19 cellular contexts compared by ENCODE assay signal in genomic region chr1:46289134-46289494, GRCh38. TPM values are rescaled to one million over a fixed set of nuclear protein-coding genes. Genes with fewer than 3 reads are reported as not detected.
DNase-seq lines count a peak whose midpoint lies in the region; ATAC-seq, FAIRE-seq and TF ChIP-seq lines count a peak whose summit lies in the region.
"Had no signal": no experiment of that assay in that cellular context is flagged by ENCODE, and none has a peak within 500 bp of the region (broad histone marks: within the 10 kb centered on the region; RNA-seq: fewer than 3 reads in every experiment).

No MANE protein-coding gene starts in this region.

- TF ChIP-seq RAD21 in H1 (IDR thresholded peaks at IDR 0.05 in 1 of 2, conservative IDR thresholded peaks at IDR 0.05 in 1 of 2; ENCODE audit: low read depth in 2 of 2, low read length in 2 of 2): no peak

- H2AK5ac ChIP-seq in H1 (ENCODE audit: low read depth, low read length): no peak overlapping the region

- FAIRE-seq in H1 (lab: Jason Lieb, UNC): no peak

- H3K27me3 Mint-ChIP-seq in activated naive CD4-positive, alpha-beta T cell treated with anti-CD3 and anti-CD28 coated beads for 36 hours (ENCODE audit: low read depth): no peaks in the 10 kb centered on the region
- H3K27me3 Mint-ChIP-seq: CD4-positive, alpha-beta memory T cell had no signal

- no peak overlapping the region for H4K8ac ChIP-seq in H1 (ENCODE audit: extremely low read depth, insufficient read depth, low read length)

- no peak overlapping the region for H2BK12ac ChIP-seq in H1 (ENCODE audit: low read depth, low read length)

- H3K27me3 ChIP-seq in RWPE2 (ENCODE audit: insufficient read depth, poor library complexity, severe bottlenecking) (no peaks in the 10 kb centered on the region), H1 (replicated peaks in 1 of 4; ENCODE audit: control insufficient read depth in 3 of 4, extremely low read depth in 1 of 4, insufficient read depth in 3 of 4, low read length in 3 of 4) (no peaks in the 10 kb centered on the region), prostate gland (replicated peaks; ENCODE audit: insufficient read depth) (no peaks in the 10 kb centered on the region)
- H3K27me3 ChIP-seq: suprapubic skin had no signal

- H3K36me3 ChIP-seq in RWPE2 (ENCODE audit: low read depth): peaks cover 59% of the 10 kb centered on the region
- peaks cover 5 to 22% (median 8%) of the 10 kb centered on the region in 4 experiments; a peak in 7 of 8 replicates for H3K36me3 ChIP-seq in H1 (ENCODE audit: control insufficient read depth in 2 of 4, insufficient read depth in 4 of 4, low read length in 3 of 4)
- H3K36me3 ChIP-seq in prostate gland: peaks cover 7 to 9% of the 10 kb centered on the region in 2 donors

- no peak overlapping the region for H3K14ac ChIP-seq in H1 (ENCODE audit: insufficient read length)

- H4K5ac ChIP-seq in H1 (ENCODE audit: insufficient read length, low read depth, low read length): no peak overlapping the region

- POLR2A ChIA-PET in H1 (lab: Charles Lee; ENCODE audit: partially characterized antibody): interaction anchor here (1.0 to 33.1 kb wide), 4 partner anchors 1 to 36 kb away, joined by 4 to 689 read pairs (median 350); partner anchors contain the start of genes LRRC41 and UQCRH

- H3K23me2 ChIP-seq in H1 (ENCODE audit: low read depth, low read length): no peaks in the 10 kb centered on the region

- ATAC-seq in RWPE2 (ENCODE audit: low read depth) (no peak), GM21717 (IDR thresholded peaks at IDR 0.05; ENCODE audit: unreplicated experiment) (no peak)
- no peak for ATAC-seq in stimulated activated effector memory CD8-positive, alpha-beta T cell treated with anti-CD3 and anti-CD28 coated beads, Interleukin-12 subunit alpha, Interleukin-12 subunit beta, amount 100 ng/mL, for 72 hours
- ATAC-seq: left colon had no signal

- H3K23ac ChIP-seq in H1 (ENCODE audit: insufficient read length): no peak overlapping the region

- no peak overlapping the region for H3K4me2 ChIP-seq in H1 (ENCODE audit: insufficient read depth in 1 of 2, low read depth in 2 of 2, low read length in 2 of 2)

- intact Hi-C loops in activated naive CD4-positive, alpha-beta T cell treated with anti-CD3 and anti-CD28 coated beads for 36 hours (cut with micrococcal nuclease): loop anchor here (5.0 kb wide), 1 partner anchor 42 kb away; the partner anchor contains the start of gene RAD54L
- intact Hi-C loops in prostate gland (cut with DNase I): no loop called here

- H3K36me3 Mint-ChIP-seq in activated naive CD4-positive, alpha-beta T cell treated with anti-CD3 and anti-CD28 coated beads for 36 hours (ENCODE audit: low read depth): peaks cover 28% of the 10 kb centered on the region
- peaks cover 70% of the 10 kb centered on the region for H3K36me3 Mint-ChIP-seq in stimulated activated effector memory CD8-positive, alpha-beta T cell treated with anti-CD3 and anti-CD28 coated beads, Interleukin-12 subunit alpha, Interleukin-12 subunit beta, amount 100 ng/mL, for 72 hours

- H4K91ac ChIP-seq in H1 (replicated peaks; ENCODE audit: insufficient read length, low read length): no peak overlapping the region

- H2BK120ac ChIP-seq in H1 (replicated peaks; ENCODE audit: low read depth, low read length): no peak overlapping the region

- H3K4me1 ChIP-seq in RWPE2 (ENCODE audit: insufficient read depth, poor library complexity, severe bottlenecking) (peaks cover 11% of the 10 kb centered on the region), H1 (replicated peaks in 1 of 4; ENCODE audit: control insufficient read depth in 3 of 4, insufficient read depth in 4 of 4, low read length in 3 of 4) (no peaks in the 10 kb centered on the region; a peak in 1 of 7 replicates), prostate gland (replicated peaks) (no peaks in the 10 kb centered on the region)
- H3K4me1 ChIP-seq: suprapubic skin had no signal

- no peak for TF ChIP-seq CTCF in RWPE2 (IDR thresholded peaks at IDR 0.05; ENCODE audit: poor library complexity, severe bottlenecking)
- TF ChIP-seq CTCF in H1 (IDR thresholded peaks at IDR 0.05; ENCODE audit: control extremely low read depth in 1 of 3, insufficient read depth in 1 of 3, low read depth in 1 of 3, low read length in 3 of 3): no peak
- no peak for TF ChIP-seq CTCF in prostate gland (IDR thresholded peaks at IDR 0.05)

- peak overlapping the region; percentile 28 for H3K27ac Mint-ChIP-seq in activated naive CD4-positive, alpha-beta T cell treated with anti-CD3 and anti-CD28 coated beads for 36 hours
- H3K27ac Mint-ChIP-seq in stimulated activated effector memory CD8-positive, alpha-beta T cell treated with anti-CD3 and anti-CD28 coated beads, Interleukin-12 subunit alpha, Interleukin-12 subunit beta, amount 100 ng/mL, for 72 hours: peak overlapping the region; percentile 35

- no peaks in the 10 kb centered on the region for H3K9me3 Mint-ChIP-seq in activated naive CD4-positive, alpha-beta T cell treated with anti-CD3 and anti-CD28 coated beads for 36 hours
- H3K9me3 Mint-ChIP-seq in stimulated activated effector memory CD8-positive, alpha-beta T cell treated with anti-CD3 and anti-CD28 coated beads, Interleukin-12 subunit alpha, Interleukin-12 subunit beta, amount 100 ng/mL, for 72 hours: no peaks in the 10 kb centered on the region
- H3K9me3 Mint-ChIP-seq: CD4-positive, alpha-beta memory T cell; neural crest cell had no signal

- no peaks in the 10 kb centered on the region for H4K20me1 ChIP-seq in H1 (replicated peaks in 1 of 2; ENCODE audit: control insufficient read depth in 1 of 2, insufficient read depth in 2 of 2, low read length in 2 of 2)

- H3K9me3 ChIP-seq in RWPE2 (ENCODE audit: severe bottlenecking) (no peaks in the 10 kb centered on the region), H1 (ENCODE audit: insufficient read depth in 2 of 2, low read depth in 1 of 2, low read length in 1 of 2) (no peaks in the 10 kb centered on the region), prostate gland (no peaks in the 10 kb centered on the region)
- H3K9me3 ChIP-seq: mucosa of descending colon, suprapubic skin had no signal

- H3K27ac ChIP-seq in RWPE2 (ENCODE audit: poor library complexity, severe bottlenecking): peak overlapping the region; percentile 64
- H3K27ac ChIP-seq in H1 (ENCODE audit: low read depth, low read length): no peak overlapping the region
- no peak overlapping the region for H3K27ac ChIP-seq in prostate gland
- H3K27ac ChIP-seq: suprapubic skin had no signal

- H3K18ac ChIP-seq in H1 (ENCODE audit: extremely low read depth, low read length): no peak overlapping the region

- no peak overlapping the region for H3K4me3 ChIP-seq in RWPE2 (ENCODE audit: severe bottlenecking)
- H3K4me3 ChIP-seq in H1 (ENCODE audit: extremely low read depth in 1 of 4, insufficient read depth in 2 of 4, low read depth in 3 of 4, low read length in 4 of 4): no peak overlapping the region
- H3K4me3 ChIP-seq in prostate gland: no peak overlapping the region
- H3K4me3 ChIP-seq: mucosa of descending colon, suprapubic skin had no signal

- H2BK15ac ChIP-seq in H1 (ENCODE audit: low read length): no peak overlapping the region

- no peak for DNase-seq in activated naive CD4-positive, alpha-beta T cell treated with anti-CD3 and anti-CD28 coated beads for 36 hours
- no peak for DNase-seq in activated naive CD4-positive, alpha-beta T cell treated with anti-CD3 and anti-CD28 coated beads, Interleukin-2, amount 50 U/mL, for 16 hours
- DNase-seq in RWPE2 (ENCODE audit: low spot score): no peak
- no peak for DNase-seq in H1 (ENCODE audit: low read depth in 1 of 2, low spot score in 2 of 2)
- no peak for DNase-seq in stimulated activated effector memory CD8-positive, alpha-beta T cell treated with anti-CD3 and anti-CD28 coated beads, Interleukin-12 subunit alpha, Interleukin-12 subunit beta, amount 100 ng/mL, for 72 hours (ENCODE audit: low spot score in 2 of 2)
- DNase-seq in prostate gland (ENCODE audit: low spot score): no peak
- no peak for DNase-seq in NCI-H524 (lab: John Stamatoyannopoulos, UW)
- DNase-seq: CD4-positive, alpha-beta memory T cell; central memory CD4-positive, alpha-beta T cell; effector CD4-positive, alpha-beta T cell; left colon; mucosa of descending colon; NCI-H1048; NCI-H2029 treated with DMSO at 0.1 percent for 48 hours; NK-92 treated with Interleukin-12 subunit alpha and Interleukin-12 subunit beta, amount 100 ng/mL, for 24 hours; RPMI8226 had no signal

- H2AFZ ChIP-seq in H1 (ENCODE audit: low read length): no peak overlapping the region

- H3K79me1 ChIP-seq in H1 (ENCODE audit: low read depth, low read length): no peaks in the 10 kb centered on the region

- peaks cover 14% of the 10 kb centered on the region for H3K4me1 Mint-ChIP-seq in activated naive CD4-positive, alpha-beta T cell treated with anti-CD3 and anti-CD28 coated beads for 36 hours (ENCODE audit: low read depth)
- H3K4me1 Mint-ChIP-seq in stimulated activated effector memory CD8-positive, alpha-beta T cell treated with anti-CD3 and anti-CD28 coated beads, Interleukin-12 subunit alpha, Interleukin-12 subunit beta, amount 100 ng/mL, for 72 hours: peaks cover 8% of the 10 kb centered on the region
- H3K4me1 Mint-ChIP-seq: neural crest cell had no signal

- no peak overlapping the region for H3K56ac ChIP-seq in H1 (replicated peaks; ENCODE audit: insufficient read length, low read depth, low read length)

- H3K9ac ChIP-seq in H1 (replicated peaks in 1 of 4; ENCODE audit: extremely low read depth in 1 of 4, low read depth in 3 of 4, low read length in 3 of 4): no peak overlapping the region

- WGBS in H1 (ENCODE audit: extremely low coverage in 1 of 2, insufficient coverage in 1 of 2, insufficient read length in 1 of 2, insufficient replicate concordance in 2 of 2, low coverage in 1 of 2, low lambda C conversion rate in 2 of 2, missing lambda C conversion rate in 1 of 2), 2 experiments: 96% methylated on average over 5 of the region's 5 CpGs; no CpG with 5 or more reads in 1 of the 2 experiments
- 96% methylated on average over 5 of the region's 5 CpGs for WGBS in prostate gland

- no peak overlapping the region for H3K4ac ChIP-seq in H1 (replicated peaks; ENCODE audit: insufficient read length, low read depth, low read length)

- no peak for TF ChIP-seq EP300 in H1 (IDR thresholded peaks at IDR 0.05; ENCODE audit: borderline replicate concordance in 1 of 2, low read depth in 2 of 2, low read length in 2 of 2)

- TF ChIP-seq POLR2A in H1 (IDR thresholded peaks at IDR 0.05; ENCODE audit: control extremely low read depth in 1 of 2, low read depth in 2 of 2, low read length in 2 of 2) (no peak), prostate gland (IDR thresholded peaks at IDR 0.05) (no peak)

- no peaks in the 10 kb centered on the region for H3K79me2 ChIP-seq in H1 (ENCODE audit: control insufficient read depth in 1 of 2, insufficient read depth in 2 of 2, low read length in 2 of 2)

- no peak overlapping the region for H2BK20ac ChIP-seq in H1 (ENCODE audit: low read length)

- no peak overlapping the region for H3K4me3 Mint-ChIP-seq in activated naive CD4-positive, alpha-beta T cell treated with anti-CD3 and anti-CD28 coated beads for 36 hours
- no peak overlapping the region for H3K4me3 Mint-ChIP-seq in stimulated activated effector memory CD8-positive, alpha-beta T cell treated with anti-CD3 and anti-CD28 coated beads, Interleukin-12 subunit alpha, Interleukin-12 subunit beta, amount 100 ng/mL, for 72 hours
- H3K4me3 Mint-ChIP-seq: CD4-positive, alpha-beta memory T cell; neural crest cell had no signal

- H2BK5ac ChIP-seq in H1 (ENCODE audit: low read depth, low read length): no peak overlapping the region

- CTCF ChIA-PET in activated naive CD4-positive, alpha-beta T cell treated with anti-CD3 and anti-CD28 coated beads for 36 hours (lab: Charles Lee): no interaction called here
- CTCF ChIA-PET in H1 (lab: Charles Lee; ENCODE audit: partially characterized antibody): interaction anchor here (1.3 kb wide), 1 partner anchor 9 kb away, joined by 3 read pairs; no protein-coding TSS in a partner anchor

RNA-seq across cellular contexts. Expression of gene LRRC41, which starts 14.3 kb away (rescaled TPM):
- total RNA-seq in activated naive CD4-positive, alpha-beta T cell treated with anti-CD3 and anti-CD28 coated beads for 36 hours: 10 to 100 TPM; 28.0 to 29.8 TPM
- 36.8 and 37.2 TPM in 2 replicates for total RNA-seq in H1 (2021; fragmentation: NEBNext Ultra II Directional; extraction: Animal tissue kit (Norgen Biotek cat#: 25700))
- 51.2 and 57.3 TPM in 2 replicates for polyA plus RNA-seq in H1 (2011; rRNA removed)
- polyA plus RNA-seq in H1 (2011; cell fraction: cytosol; rRNA removed): 36.0 TPM
- 42.9 TPM for polyA plus RNA-seq in H1 (2011; cell fraction: nucleus; rRNA removed)
- 23.4 to 34.0 TPM (median 31.5 TPM) in 4 replicates for polyA plus RNA-seq in H1 (2012, experiment 1 of 2)
- polyA plus RNA-seq in H1 (2012, experiment 2 of 2): 46.0 TPM
- polyA plus RNA-seq in H1 (2013, experiment 1 of 2): 18.3 TPM
- 17.6 TPM for polyA plus RNA-seq in H1 (2013, experiment 2 of 2)
- 45.2 and 46.3 TPM in 2 replicates for polyA minus RNA-seq in H1 (2011; rRNA and poly(A)+ RNA removed)
- polyA minus RNA-seq in H1 (2011; cell fraction: cytosol; rRNA and poly(A)+ RNA removed): 26.7 TPM
- 25.9 TPM for polyA minus RNA-seq in H1 (2011; cell fraction: nucleus; rRNA and poly(A)+ RNA removed)
- total RNA-seq in prostate gland: 100 to 1,000 TPM in 1 of 2 donors, 10 to 100 TPM in 1; 97.2 to 143 TPM

RNA-seq across cellular contexts. Expression of gene UQCRH, which starts 14.4 kb away (rescaled TPM):
- 100 to 1,000 TPM; 403 to 409 TPM for total RNA-seq in activated naive CD4-positive, alpha-beta T cell treated with anti-CD3 and anti-CD28 coated beads for 36 hours
- total RNA-seq in H1 (2021; fragmentation: NEBNext Ultra II Directional; extraction: Animal tissue kit (Norgen Biotek cat#: 25700)): 621 and 626 TPM in 2 replicates
- 565 and 1,112 TPM in 2 replicates for polyA plus RNA-seq in H1 (2011; rRNA removed)
- 1,400 TPM for polyA plus RNA-seq in H1 (2011; cell fraction: cytosol; rRNA removed)
- 92.1 TPM for polyA plus RNA-seq in H1 (2011; cell fraction: nucleus; rRNA removed)
- 810 to 1,275 TPM (median 1,000 TPM) in 4 replicates for polyA plus RNA-seq in H1 (2012, experiment 1 of 2)
- 709 TPM for polyA plus RNA-seq in H1 (2012, experiment 2 of 2)
- 826 TPM for polyA plus RNA-seq in H1 (2013, experiment 1 of 2)
- polyA plus RNA-seq in H1 (2013, experiment 2 of 2): 891 TPM
- polyA minus RNA-seq in H1 (2011; rRNA and poly(A)+ RNA removed): 77.4 and 81.2 TPM in 2 replicates
- polyA minus RNA-seq in H1 (2011; cell fraction: cytosol; rRNA and poly(A)+ RNA removed): 128 TPM
- polyA minus RNA-seq in H1 (2011; cell fraction: nucleus; rRNA and poly(A)+ RNA removed): 98.4 TPM
- 100 to 1,000 TPM; 258 to 391 TPM for total RNA-seq in prostate gland

RNA-seq across cellular contexts. Expression of gene RAD54L, which starts 41.6 kb away (rescaled TPM):
- total RNA-seq in activated naive CD4-positive, alpha-beta T cell treated with anti-CD3 and anti-CD28 coated beads for 36 hours: 10 to 100 TPM; 83.9 to 88.0 TPM
- 47.9 and 50.3 TPM in 2 replicates for total RNA-seq in H1 (2021; fragmentation: NEBNext Ultra II Directional; extraction: Animal tissue kit (Norgen Biotek cat#: 25700))
- polyA plus RNA-seq in H1 (2011; rRNA removed): 42.4 and 43.5 TPM in 2 replicates
- polyA plus RNA-seq in H1 (2011; cell fraction: cytosol; rRNA removed): 29.6 TPM
- polyA plus RNA-seq in H1 (2011; cell fraction: nucleus; rRNA removed): 74.0 TPM
- polyA plus RNA-seq in H1 (2012, experiment 1 of 2): 35.3 to 52.0 TPM (median 47.8 TPM) in 4 replicates
- 25.3 TPM for polyA plus RNA-seq in H1 (2012, experiment 2 of 2)
- 18.8 TPM for polyA plus RNA-seq in H1 (2013, experiment 1 of 2)
- polyA plus RNA-seq in H1 (2013, experiment 2 of 2): 19.3 TPM
- 45.8 and 56.7 TPM in 2 replicates for polyA minus RNA-seq in H1 (2011; rRNA and poly(A)+ RNA removed)
- polyA minus RNA-seq in H1 (2011; cell fraction: cytosol; rRNA and poly(A)+ RNA removed): 32.2 TPM
- 32.2 TPM for polyA minus RNA-seq in H1 (2011; cell fraction: nucleus; rRNA and poly(A)+ RNA removed)
- total RNA-seq in prostate gland: 1 to 10 TPM; 8.2 to 8.4 TPM

RNA-seq across cellular contexts. Expression of gene NSUN4, which starts 51.5 kb away (rescaled TPM):
- 10 to 100 TPM; 33.6 to 37.8 TPM for total RNA-seq in activated naive CD4-positive, alpha-beta T cell treated with anti-CD3 and anti-CD28 coated beads for 36 hours
- total RNA-seq in H1 (2021; fragmentation: NEBNext Ultra II Directional; extraction: Animal tissue kit (Norgen Biotek cat#: 25700)): 13.7 and 15.7 TPM in 2 replicates
- 9.7 and 12.2 TPM in 2 replicates for polyA plus RNA-seq in H1 (2011; rRNA removed)
- 14.8 TPM for polyA plus RNA-seq in H1 (2011; cell fraction: cytosol; rRNA removed)
- 19.8 TPM for polyA plus RNA-seq in H1 (2011; cell fraction: nucleus; rRNA removed)
- polyA plus RNA-seq in H1 (2012, experiment 1 of 2): 10.3 to 13.3 TPM (median 11.7 TPM) in 4 replicates
- polyA plus RNA-seq in H1 (2012, experiment 2 of 2): 7.3 TPM
- polyA plus RNA-seq in H1 (2013, experiment 1 of 2): 14.2 TPM
- polyA plus RNA-seq in H1 (2013, experiment 2 of 2): 14.1 TPM
- polyA minus RNA-seq in H1 (2011; rRNA and poly(A)+ RNA removed): 40.3 and 52.7 TPM in 2 replicates
- polyA minus RNA-seq in H1 (2011; cell fraction: cytosol; rRNA and poly(A)+ RNA removed): 12.5 TPM
- polyA minus RNA-seq in H1 (2011; cell fraction: nucleus; rRNA and poly(A)+ RNA removed): 22.4 TPM
- total RNA-seq in prostate gland: 10 to 100 TPM; 21.0 to 29.0 TPM
